In genomic region chr1:167756760-167757405, GRCh38 we compare ENCODE assay signal across 15 cellular contexts. TPM values are rescaled to one million over a fixed set of nuclear protein-coding genes. Genes with fewer than 3 reads are reported as not detected.
DNase-seq lines count a peak whose midpoint lies in the region; ATAC-seq, FAIRE-seq and TF ChIP-seq lines count a peak whose summit lies in the region.
"Had no signal": no experiment of that assay in that cellular context is flagged by ENCODE, and none has a peak within 500 bp of the region (broad histone marks: within the 10 kb centered on the region; RNA-seq: fewer than 3 reads in every experiment).

No MANE protein-coding gene starts in this region.

- H3K36me3 ChIP-seq in BE2C = no peaks in the 10 kb centered on the region
- H3K36me3 ChIP-seq: HAP-1 had no signal

- DNase-seq in BE2C (peak; percentile 46), NB4 (ENCODE audit: low read depth) (peak; percentile 68), cardiac fibroblast (ENCODE audit: low read depth in 2 of 2) (peak; percentile 38 to 65), memory B cell (ENCODE audit: low spot score in 2 of 2) (no peak), NCI-H345 treated with DMSO at 0.1 percent for 48 hours (lab: John Stamatoyannopoulos, UW; ENCODE audit: unreplicated experiment) (no peak), GM12891 (ENCODE audit: insufficient read length, low spot score) (no peak), T-helper 2 cell (no peak)
- DNase-seq: activated CD4-positive, alpha-beta T cell treated with anti-CD3 and anti-CD28 coated beads, Interleukin-2, amount 50 U/mL, for 1 hour; activated effector memory CD4-positive, alpha-beta T cell treated with Interleukin-2 at 50 U/mL for 16 hours; EL; NCI-H1436 treated with DMSO at 0.1 percent for 48 hours; NCI-H82 had no signal

- ATAC-seq in memory B cell (ENCODE audit: low read depth) (no peak), GM21717 (IDR thresholded peaks at IDR 0.05; ENCODE audit: unreplicated experiment) (no peak)

- no peaks in the 10 kb centered on the region for H3K9me3 ChIP-seq in BE2C
- H3K9me3 ChIP-seq: HAP-1 had no signal

- TF ChIP-seq POLR2A in NB4 (IDR thresholded peaks at IDR 0.05; ENCODE audit: extremely low read depth, insufficient read length) = no peak
- TF ChIP-seq POLR2A in GM12891 (IDR thresholded peaks at IDR 0.05; ENCODE audit: low read depth, low read length) = no peak

- no peak for FAIRE-seq in GM12891 (lab: Jason Lieb, UNC)

- H3K4me1 Mint-ChIP-seq in memory B cell = peaks cover 43% of the 10 kb centered on the region

- H3K4me1 ChIP-seq in BE2C = no peaks in the 10 kb centered on the region

- H3K27me3 Mint-ChIP-seq in memory B cell = no peaks in the 10 kb centered on the region

- H3K4me3 ChIP-seq in BE2C (ENCODE audit: low read depth, low read length) (no peak overlapping the region), NB4 (ENCODE audit: low read depth, low read length) (no peak overlapping the region), cardiac fibroblast (replicated peaks in 1 of 2; ENCODE audit: low read depth in 2 of 2, low read length in 2 of 2) (no peak overlapping the region)
- H3K4me3 ChIP-seq: HAP-1, SK-N-MC had no signal

- H3K36me3 Mint-ChIP-seq in memory B cell = no peaks in the 10 kb centered on the region

- TF ChIP-seq CTCF in BE2C (IDR thresholded peaks at IDR 0.05; ENCODE audit: low read depth, low read length) = no peak
- no peak for TF ChIP-seq CTCF in NB4 (IDR thresholded peaks at IDR 0.05; ENCODE audit: low read depth, low read length)
- no peak for TF ChIP-seq CTCF in cardiac fibroblast (IDR thresholded peaks at IDR 0.05; ENCODE audit: low read depth, low read length)

- no peaks in the 10 kb centered on the region for H3K27me3 ChIP-seq in BE2C

- H3K4me3 Mint-ChIP-seq in memory B cell = no peak overlapping the region

- no peaks in the 10 kb centered on the region for H3K9me3 Mint-ChIP-seq in memory B cell

- H3K27ac Mint-ChIP-seq in memory B cell = peak overlapping the region; percentile 58

TF ChIP-seq in GM12891, 5 proteins besides CTCF, POLR2A, EP300 and RAD21:
- TF ChIP-seq SPI1 (IDR thresholded peaks at IDR 0.05; ENCODE audit: low read depth, low read length) (no peak), TAF1 (IDR thresholded peaks at IDR 0.05; ENCODE audit: low read depth, low read length) (no peak), POU2F2 (IDR thresholded peaks at IDR 0.05; ENCODE audit: low read depth, low read length) (no peak), PAX5 (IDR thresholded peaks at IDR 0.05; ENCODE audit: insufficient read depth, low read length, severe bottlenecking) (no peak), POLR2AphosphoS5 (IDR thresholded peaks at IDR 0.05; ENCODE audit: low read depth, low read length) (no peak)

RNA-seq across cellular contexts. Expression of gene MPZL1, which starts 35.1 kb away (rescaled TPM):
- polyA plus RNA-seq in BE2C (2012; ENCODE audit: insufficient read depth, insufficient read length, low read depth) = 46.7 TPM
- 15.6 TPM for polyA plus RNA-seq in GM12891 (2012; ENCODE audit: low read depth, missing spikeins)

Comparison
In these comparisons a context has a peak if more than half of its experiments do, and no peak if none do; other contexts are left out.
1. DNase-seq: peak in BE2C (single experiment), NB4 (single experiment) and cardiac fibroblast (2 of 2); none in memory B cell (0 of 2), NCI-H345 treated with DMSO at 0.1 percent for 48 hours (single experiment), GM12891 (single experiment) and T-helper 2 cell (0 of 5).